In genomic region chr10:97584060-97584797, GRCh38 we compare ENCODE assay signal across 9 cellular contexts. TPM values are rescaled to one million over a fixed set of nuclear protein-coding genes. Genes with fewer than 3 reads are reported as not detected.
DNase-seq lines count a peak whose midpoint lies in the region; ATAC-seq, FAIRE-seq and TF ChIP-seq lines count a peak whose summit lies in the region.
"Had no signal": no experiment of that assay in that cellular context is flagged by ENCODE, and none has a peak within 500 bp of the region (broad histone marks: within the 10 kb centered on the region; RNA-seq: fewer than 3 reads in every experiment).

TSS of gene HOGA1 (plus strand) at chr10:97584389. CDS start at chr10:97584704, 315 bp downstream.

- in situ Hi-C loops in HepG2 (cut with HindIII; ENCODE audit: extremely low pct_ligation_motif_present, low pct_unique_long_range_greater_than_20kb): no loop called here

- 5% methylated on average over 4 of the region's 5 CpGs for WGBS in HepG2 (ENCODE audit: low lambda C conversion rate)

- ATAC-seq in GM19043 (IDR thresholded peaks at IDR 0.05; ENCODE audit: low read depth, unreplicated experiment) (peak; percentile 64), HepG2 (peak; percentile 97), HG02970 (IDR thresholded peaks at IDR 0.05; ENCODE audit: low FRiP score, unreplicated experiment) (no peak), HG02610 (IDR thresholded peaks at IDR 0.05; ENCODE audit: unreplicated experiment) (no peak), GM18498 (IDR thresholded peaks at IDR 0.05; ENCODE audit: unreplicated experiment) (no peak)

- intact Hi-C loops in colonic mucosa (cut with DNase I): no loop called here
- intact Hi-C loops in HepG2 (cut with micrococcal nuclease; ENCODE audit: unreplicated experiment): loop anchor here (1.0 kb wide), 1 partner anchor 12 kb away; no protein-coding TSS in a partner anchor

- no peaks in the 10 kb centered on the region for H3K36me3 ChIP-seq in MG63
- H3K36me3 ChIP-seq in colonic mucosa: no peaks in the 10 kb centered on the region
- H3K36me3 ChIP-seq in HepG2 (replicated peaks in 1 of 2; ENCODE audit: control insufficient read depth in 1 of 2, insufficient read depth in 2 of 2, low read length in 2 of 2): no peaks in the 10 kb centered on the region

- H3K9me3 ChIP-seq in MG63: no peaks in the 10 kb centered on the region
- H3K9me3 ChIP-seq in colonic mucosa: no peaks in the 10 kb centered on the region
- H3K9me3 ChIP-seq in HepG2 (ENCODE audit: low read length): no peaks in the 10 kb centered on the region

- no peak within 1 kb of the TSS for H3K27ac ChIP-seq in colonic mucosa
- H3K27ac ChIP-seq in HepG2 (ENCODE audit: extremely low read length, insufficient read depth, low read length): peak within 1 kb of the TSS; percentile 69
- H3K27ac ChIP-seq: KMS-11 had no signal

- no peak for TF ChIP-seq RAD21 in HepG2 (CRISPR knock-in tag; IDR thresholded peaks at IDR 0.05)

- peak within 1 kb of the TSS; percentile 12 for H2AFZ ChIP-seq in HepG2 (ENCODE audit: low read length)

- peak; percentile 96 for FAIRE-seq in HepG2 (lab: Jason Lieb, UNC)

- DNase-seq in MG63 (peak; percentile 100), colonic mucosa (peak; percentile 32), HepG2 (ENCODE audit: low spot score) (peak; percentile 91), DMS79 (lab: John Stamatoyannopoulos, UW) (no peak)

- no peak within 1 kb of the TSS for H3K9ac ChIP-seq in colonic mucosa (ENCODE audit: low read depth in 2 of 2, low read length in 2 of 2)
- peak within 1 kb of the TSS; percentile 66 for H3K9ac ChIP-seq in HepG2 (ENCODE audit: insufficient read depth, low read depth, low read length)
- H3K9ac ChIP-seq: KMS-11 had no signal

- H3K27me3 ChIP-seq in MG63 (no peaks in the 10 kb centered on the region), colonic mucosa (no peaks in the 10 kb centered on the region), HepG2 (ENCODE audit: control insufficient read depth in 1 of 2, insufficient read depth in 2 of 2, low read length in 2 of 2) (peaks cover 0 to 12% of the 10 kb centered on the region in 2 experiments; a peak in 1 of 5 replicates)

- TSS peak; percentile 70 for BruUV-seq in HepG2 (replicated peaks; lab: Mats Ljungman, UMichigan)

- TF ChIP-seq EP300 in HepG2 (IDR thresholded peaks at IDR 0.05; ENCODE audit: low read depth in 2 of 2, low read length in 2 of 2) (no peak), HepG2 (CRISPR knock-in tag; IDR thresholded peaks at IDR 0.05; ENCODE audit: borderline replicate concordance) (no peak)

- H3K4me3 ChIP-seq in MG63: peak within 1 kb of the TSS; percentile 40
- H3K4me3 ChIP-seq in colonic mucosa: no peak within 1 kb of the TSS
- H3K4me3 ChIP-seq in HepG2 (replicated peaks in 1 of 3; ENCODE audit: insufficient read depth in 1 of 3, low read depth in 2 of 3, low read length in 3 of 3): peak within 1 kb of the TSS; percentile 48 to 72 (median 54)

- peak; percentile 42 to 53; a peak in 3 of 4 replicates for TF ChIP-seq POLR2A in HepG2 (IDR thresholded peaks at IDR 0.05; ENCODE audit: insufficient read depth in 1 of 2, low read depth in 2 of 2, low read length in 2 of 2)

- H3K4me1 ChIP-seq in colonic mucosa: no peaks in the 10 kb centered on the region
- peaks cover 60% of the 10 kb centered on the region for H3K4me1 ChIP-seq in HepG2 (ENCODE audit: insufficient read depth, low read length)

- TF ChIP-seq CTCF in colonic mucosa (IDR thresholded peaks at IDR 0.05) (no peak), HepG2 (CRISPR knock-in tag; IDR thresholded peaks at IDR 0.05) (no peak)

- CTCF ChIA-PET in HepG2 (lab: Yijun Ruan, JAX; ENCODE audit: low intra/inter-chr PET ratio, low total read pairs): no interaction called here

- peak within 1 kb of the TSS; percentile 91 for H3K4me2 ChIP-seq in HepG2 (ENCODE audit: low read depth, low read length)
- H3K4me2 ChIP-seq: KMS-11 had no signal

- POLR2A ChIA-PET in HepG2 (lab: Yijun Ruan, JAX): interaction anchor here (0.7 to 2.9 kb wide), 11 partner anchors 9 to 256 kb away, joined by 3 to 23 read pairs (median 4); partner anchors contain the start of genes ANKRD2, AVPI1 and PI4K2A

- no peaks in the 10 kb centered on the region for H4K20me1 ChIP-seq in HepG2 (ENCODE audit: insufficient read depth, low read length)

- peaks cover 3% of the 10 kb centered on the region for H3K79me2 ChIP-seq in HepG2 (ENCODE audit: insufficient read depth, low read length)

TF ChIP-seq in HepG2, 621 proteins besides CTCF, POLR2A, EP300 and RAD21 (continues in another document):
- no peak for TF ChIP-seq HOXD1 (CRISPR knock-in tag; IDR thresholded peaks at IDR 0.05)
- no peak for TF ChIP-seq HNRNPK (IDR thresholded peaks at IDR 0.05; ENCODE audit: low read depth, low read length, poor library complexity, severe bottlenecking)
- peak; percentile 66 for TF ChIP-seq PHF8 (CRISPR knock-in tag; IDR thresholded peaks at IDR 0.05)
- TF ChIP-seq MIER2 (CRISPR knock-in tag; IDR thresholded peaks at IDR 0.05): 0 out of 2 replicates have a peak, but pooled peaks have one; percentile 15
- no peak for TF ChIP-seq TGIF2 (CRISPR knock-in tag; IDR thresholded peaks at IDR 0.05)
- TF ChIP-seq ZSCAN31 (CRISPR knock-in tag; IDR thresholded peaks at IDR 0.05; ENCODE audit: low read depth): 0 out of 2 replicates have a peak, but pooled peaks have one; percentile 67
- TF ChIP-seq NFYB (CRISPR knock-in tag; IDR thresholded peaks at IDR 0.05): peak; percentile 73
- TF ChIP-seq ERF (CRISPR knock-in tag; IDR thresholded peaks at IDR 0.05): peak; percentile 24; the same call in 1 of the 2 replicates
- 0 out of 2 replicates have a peak, but pooled peaks have one; percentile 8 for TF ChIP-seq THRA (CRISPR knock-in tag; IDR thresholded peaks at IDR 0.05; ENCODE audit: borderline replicate concordance)
- TF ChIP-seq SALL2 (CRISPR knock-in tag; IDR thresholded peaks at IDR 0.05): 0 out of 2 replicates have a peak, but pooled peaks have one; percentile 5
- no peak for TF ChIP-seq ZNF558 (CRISPR knock-in tag; IDR thresholded peaks at IDR 0.05; ENCODE audit: borderline replicate concordance)
- TF ChIP-seq NR2F6 (IDR thresholded peaks at IDR 0.05): 0 out of 2 replicates have a peak, but pooled peaks have one; percentile 18
- no peak for TF ChIP-seq NR2F6 (CRISPR knock-in tag; IDR thresholded peaks at IDR 0.05)
- peak; percentile 47 for TF ChIP-seq RBM39 (IDR thresholded peaks at IDR 0.05; ENCODE audit: low read depth, low read length, poor library complexity, severe bottlenecking)
- no peak for TF ChIP-seq MAZ (IDR thresholded peaks at IDR 0.05; ENCODE audit: borderline replicate concordance, low read depth, low read length)
- TF ChIP-seq MAZ (CRISPR knock-in tag; IDR thresholded peaks at IDR 0.05; ENCODE audit: low read depth): 0 out of 2 replicates have a peak, but pooled peaks have one; percentile 33
- TF ChIP-seq ZNF605 (CRISPR knock-in tag; IDR thresholded peaks at IDR 0.05): peak; percentile 74

RNA-seq across cellular contexts. Expression of gene HOGA1, which starts in this region (rescaled TPM):
- total RNA-seq in MG63 (2014; rRNA removed; shearing (Covaris generic); ENCODE audit: low replicate concordance): 5.0 and 6.7 TPM in 2 replicates
- under 1 TPM in 1 of 2 donors, not detected in 1; 0.49 TPM for total RNA-seq in colonic mucosa
- 18.8 and 19.5 TPM in 2 replicates for total RNA-seq in HepG2 (2016; rRNA removed; fragmentation: Illumina TruSeq; extraction: Trizol)
- 3.4 and 5.6 TPM in 2 replicates for total RNA-seq in HepG2 (2016; cell fraction: cytosol; rRNA removed; fragmentation: Illumina TruSeq; extraction: Trizol; ENCODE audit: low read depth)
- total RNA-seq in HepG2 (2016; cell fraction: insoluble cytoplasmic fraction; rRNA removed; fragmentation: Illumina TruSeq; extraction: Trizol): 18.4 and 22.7 TPM in 2 replicates
- 6.7 and 7.9 TPM in 2 replicates for total RNA-seq in HepG2 (2016; cell fraction: membrane; rRNA removed; fragmentation: Illumina TruSeq; extraction: Trizol)
- 14.5 and 15.4 TPM in 2 replicates for total RNA-seq in HepG2 (2016; cell fraction: nucleus; rRNA removed; fragmentation: Illumina TruSeq; extraction: Trizol)
- 7.1 and 7.6 TPM in 2 replicates for polyA plus RNA-seq in HepG2 (2011; rRNA removed)
- polyA plus RNA-seq in HepG2 (2011; cell fraction: cytosol; rRNA removed): 6.2 and 6.3 TPM in 2 replicates
- polyA plus RNA-seq in HepG2 (2011; cell fraction: nucleus; rRNA removed): 12.0 and 12.1 TPM in 2 replicates
- polyA plus RNA-seq in HepG2 (2012): 4.6 and 5.6 TPM in 2 replicates
- 2.4 and 2.7 TPM in 2 replicates for polyA plus RNA-seq in HepG2 (2016; cell fraction: cytosol; fragmentation: Illumina TruSeq; extraction: Trizol; ENCODE audit: low read depth)
- 15.7 and 17.4 TPM in 2 replicates for polyA plus RNA-seq in HepG2 (2016; cell fraction: insoluble cytoplasmic fraction; fragmentation: Illumina TruSeq; extraction: Trizol; ENCODE audit: low read depth)
- 3.0 and 3.6 TPM in 2 replicates for polyA plus RNA-seq in HepG2 (2016; cell fraction: membrane; fragmentation: Illumina TruSeq; extraction: Trizol; ENCODE audit: low read depth)
- 18.7 and 20.9 TPM in 2 replicates for polyA plus RNA-seq in HepG2 (2016; cell fraction: nucleus; fragmentation: Illumina TruSeq; extraction: Trizol; ENCODE audit: insufficient read depth, low read depth)
- 1.9 and 7.8 TPM in 2 replicates for polyA minus RNA-seq in HepG2 (2011; rRNA and poly(A)+ RNA removed; ENCODE audit: low replicate concordance)
- 2.8 and 3.5 TPM in 2 replicates for polyA minus RNA-seq in HepG2 (2011; cell fraction: cytosol; rRNA and poly(A)+ RNA removed)
- polyA minus RNA-seq in HepG2 (2011; cell fraction: nucleus; rRNA and poly(A)+ RNA removed): 9.0 and 9.3 TPM in 2 replicates

Comparison
In these comparisons a context has a peak if more than half of its experiments do, and no peak if none do; other contexts are left out.
1. Peak in DNase-seq in colonic mucosa; RNA of the gene not detected or under 1 TPM.
2. ATAC-seq: peak in GM19043 (single experiment) and HepG2 (single experiment); none in HG02970 (single experiment), HG02610 (single experiment) and GM18498 (single experiment).